Comparison of ENCODE assay signal across 17 cellular contexts in the genomic region with DNA sequence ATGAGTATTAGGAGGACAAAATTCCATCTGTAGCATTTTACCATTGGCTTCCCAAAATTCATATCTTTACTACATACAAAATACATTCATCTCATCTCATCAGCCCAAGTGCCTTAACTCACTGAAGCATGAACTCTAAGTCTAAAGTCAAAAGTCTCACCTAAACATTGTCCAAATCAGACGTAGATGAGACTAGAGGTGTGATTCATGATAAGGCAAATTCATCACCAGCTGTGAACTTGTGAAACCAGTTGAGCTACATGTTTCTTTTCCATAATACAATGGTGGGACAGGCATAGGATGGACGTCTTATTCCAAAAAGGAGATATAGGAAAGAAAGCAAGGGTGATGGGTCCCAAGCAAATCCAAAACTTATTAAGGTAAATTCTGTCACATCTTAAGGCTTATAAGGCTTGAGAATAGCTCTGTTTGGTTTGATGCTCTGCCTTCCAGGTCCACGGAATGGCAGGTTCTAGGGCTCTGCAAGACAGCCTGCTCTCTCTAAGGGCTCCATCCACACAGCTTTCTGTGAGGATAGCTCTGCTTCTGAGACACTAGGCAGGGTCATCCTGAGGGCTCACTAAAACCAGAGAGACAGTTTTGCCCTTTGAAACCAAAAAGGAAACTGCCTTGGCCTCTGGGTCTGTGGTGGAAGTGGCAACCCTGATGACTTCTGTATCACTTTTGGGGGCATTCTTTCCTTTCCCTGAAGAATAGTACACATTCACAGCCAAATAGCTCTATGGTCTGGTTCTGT. TPM values are rescaled to one million over a fixed set of nuclear protein-coding genes. Genes with fewer than 3 reads are reported as not detected.
DNase-seq lines count a peak whose midpoint lies in the region; ATAC-seq, FAIRE-seq and TF ChIP-seq lines count a peak whose summit lies in the region.
"Had no signal": no experiment of that assay in that cellular context is flagged by ENCODE, and none has a peak within 500 bp of the region (broad histone marks: within the 10 kb centered on the region; RNA-seq: fewer than 3 reads in every experiment).

No MANE protein-coding gene starts in this region.

- no peak overlapping the region for H3K27ac ChIP-seq in mesendoderm (ENCODE audit: low read depth, low read length)

- H3K27me3 ChIP-seq in mesendoderm (ENCODE audit: insufficient read depth, low read length, poor library complexity), result no peaks in the 10 kb centered on the region

- H4K8ac ChIP-seq in mesendoderm (ENCODE audit: low read depth, low read length), result no peak overlapping the region

- H3K23ac ChIP-seq in mesendoderm (ENCODE audit: low read length), result no peak overlapping the region

- no CpG with 5 or more reads among the region's 3 CpGs for whole genome bisulfite sequencing in mesendoderm (ENCODE audit: extremely low coverage, insufficient coverage, low lambda C conversion rate)

- H2BK120ac ChIP-seq in mesendoderm (ENCODE audit: low read depth, low read length), result no peak overlapping the region

- H3K36me3 ChIP-seq in mesendoderm (ENCODE audit: control insufficient read depth, insufficient read depth, low read length), result no peaks in the 10 kb centered on the region

- peak; percentile 61 for FAIRE-seq in GM18507 (lab: Jason Lieb, UNC)
- FAIRE-seq in RCC 7860 (lab: Jason Lieb, UNC), result no peak
- FAIRE-seq: kidney had no signal

- H3K4me2 ChIP-seq in mesendoderm (ENCODE audit: low read length), result no peak overlapping the region

- no peak overlapping the region for H3K4me3 ChIP-seq in epithelial cell of esophagus (ENCODE audit: low read length)
- H3K4me3 ChIP-seq in mesendoderm (ENCODE audit: low read length), result no peak overlapping the region

- no peak overlapping the region for H4K5ac ChIP-seq in mesendoderm (ENCODE audit: low read length)

- no peak for DNase-seq in GM18507 (ENCODE audit: extremely low spot score, insufficient read length, low read depth)
- DNase-seq in epithelial cell of esophagus (ENCODE audit: low read depth), result peak; percentile 89
- no peak for DNase-seq in RCC 7860 (ENCODE audit: low spot score)
- no peak for DNase-seq in mesendoderm
- DNase-seq in occipital lobe (lab: John Stamatoyannopoulos, UW), result no peak
- DNase-seq in activated gamma-delta T cell treated with Interleukin-2 at 50 U/mL for 16 hours, result no peak
- DNase-seq: activated T-cell treated with anti-CD3 and anti-CD28 coated beads, Interleukin-2, amount 50 U/mL, for 48 hours; central memory CD4-positive, alpha-beta T cell; H7; IMR-90; kidney; NCI-H2029; stimulated activated CD4-positive, alpha-beta T cell treated with anti-CD3 and anti-CD28 coated beads, Interleukin-15, amount 100 ng/mL, for 24 hours; stimulated activated naive CD4-positive, alpha-beta T cell treated with Interleukin-2 at 50 U/mL for 16 hours; T1000 had no signal

- no peak overlapping the region for H3K9ac ChIP-seq in mesendoderm (ENCODE audit: low read length)

- no peak overlapping the region for H3K4ac ChIP-seq in mesendoderm (ENCODE audit: low read depth, low read length)

- no peak overlapping the region for H3K18ac ChIP-seq in mesendoderm (ENCODE audit: low read length)

- H3K4me1 ChIP-seq in mesendoderm (ENCODE audit: control insufficient read depth, low read depth, low read length), result no peaks in the 10 kb centered on the region

- H3K56ac ChIP-seq in mesendoderm (ENCODE audit: low read length), result no peak overlapping the region

- H2AK5ac ChIP-seq in mesendoderm (ENCODE audit: low read length), result no peak overlapping the region

- no peak for TF ChIP-seq CTCF in epithelial cell of esophagus (IDR thresholded peaks at IDR 0.05; ENCODE audit: insufficient read depth, low read depth, low read length, missing control alignments)

- ATAC-seq in GM21381 (IDR thresholded peaks at IDR 0.05; ENCODE audit: unreplicated experiment) (peak; percentile 73), HG03354 (IDR thresholded peaks at IDR 0.05; ENCODE audit: poor library complexity, severe bottlenecking, unreplicated experiment) (peak; percentile 38)

- H2BK5ac ChIP-seq in mesendoderm (ENCODE audit: low read length), result no peak overlapping the region

- H3K79me2 ChIP-seq in mesendoderm (ENCODE audit: control insufficient read depth, insufficient read depth, low read length), result no peaks in the 10 kb centered on the region

- no peaks in the 10 kb centered on the region for H3K79me1 ChIP-seq in mesendoderm (ENCODE audit: low read length)

- H2BK15ac ChIP-seq in mesendoderm (replicated peaks; ENCODE audit: low read depth), result no peak overlapping the region

RNA-seq across cellular contexts. Expression of gene IFIH1, which starts 9.6 kb away (rescaled TPM):
- polyA plus RNA-seq in mesendoderm (2013, experiment 1 of 2), result 0.10 TPM
- 0.13 TPM for polyA plus RNA-seq in mesendoderm (2013, experiment 2 of 2)
- total RNA-seq in occipital lobe, result 4.8 TPM
- total RNA-seq: H7 had no signal

RNA-seq across cellular contexts. Expression of gene GCA, which starts 35.0 kb away (rescaled TPM):
- 16.0 TPM for polyA plus RNA-seq in mesendoderm (2013, experiment 1 of 2)
- 16.5 TPM for polyA plus RNA-seq in mesendoderm (2013, experiment 2 of 2)
- total RNA-seq in occipital lobe, result 39.6 TPM
